Comparison of ENCODE assay signal across 1 cellular context in genomic region chr3:17645074-17645698, GRCh38.
TF ChIP-seq lines count a peak whose summit lies in the region.

No MANE protein-coding gene starts in this region.

TF ChIP-seq in WTC11, 78 proteins besides CTCF, POLR2A, EP300 and RAD21 (continued from another document):
- TF ChIP-seq AFF4 (CRISPR knock-in tag; IDR thresholded peaks at IDR 0.05; ENCODE audit: borderline replicate concordance) (no peak), FOXK1 (CRISPR knock-in tag; IDR thresholded peaks at IDR 0.05) (no peak), ARID4B (CRISPR knock-in tag; IDR thresholded peaks at IDR 0.05; ENCODE audit: borderline replicate concordance) (no peak), USF1 (CRISPR knock-in tag; IDR thresholded peaks at IDR 0.05) (no peak), ZNF232 (CRISPR knock-in tag; IDR thresholded peaks at IDR 0.05) (no peak), IRF1 (CRISPR knock-in tag; IDR thresholded peaks at IDR 0.05) (no peak), CREM (CRISPR knock-in tag; IDR thresholded peaks at IDR 0.05) (no peak), ZNF121 (CRISPR knock-in tag; IDR thresholded peaks at IDR 0.05) (no peak), MYBL2 (CRISPR knock-in tag; IDR thresholded peaks at IDR 0.05) (no peak), FOXJ3 (CRISPR knock-in tag; IDR thresholded peaks at IDR 0.05; ENCODE audit: borderline replicate concordance) (no peak)
